Comparison of ENCODE assay signal across 16 cellular contexts in genomic region chr11:118212781-118213565, GRCh38. TPM values are rescaled to one million over a fixed set of nuclear protein-coding genes. Genes with fewer than 3 reads are reported as not detected.
DNase-seq lines count a peak whose midpoint lies in the region; ATAC-seq and TF ChIP-seq lines count a peak whose summit lies in the region.
"Had no signal": no experiment of that assay in that cellular context is flagged by ENCODE, and none has a peak within 500 bp of the region (broad histone marks: within the 10 kb centered on the region; RNA-seq: fewer than 3 reads in every experiment).

No MANE protein-coding gene starts in this region.

- H4K20me1 ChIP-seq in MM.1S (ENCODE audit: insufficient read depth, low read length) = no peaks in the 10 kb centered on the region; the same call in 1 of the 2 replicates

- H3K9ac ChIP-seq in MM.1S (ENCODE audit: low read length) = no peak overlapping the region

- DNase-seq in natural killer cell treated with Interleukin-12 subunit alpha and Interleukin-12 subunit beta and Interleukin-15 and Interleukin-18, amount 100 ng/mL, for 72 hours (ENCODE audit: low spot score) = no peak
- no peak for DNase-seq in natural killer cell
- peak; percentile 11 for DNase-seq in RPMI8226
- no peak for DNase-seq in endothelial cell (ENCODE audit: low spot score)
- no peak for DNase-seq in upper lobe of right lung
- DNase-seq in body of pancreas = no peak
- DNase-seq in MM.1S = no peak
- no peak for DNase-seq in thyroid gland
- DNase-seq: activated gamma-delta T cell, Calu3, NCI-H510A had no signal

- WGBS in body of pancreas, 2 donors = 62 to 74% methylated on average over 5 of the region's 5 CpGs
- 74 to 76% methylated on average over 5 of the region's 5 CpGs for WGBS in thyroid gland, 2 donors

- H3K36me3 ChIP-seq in upper lobe of right lung (peaks cover 8% of the 10 kb centered on the region), body of pancreas (replicated peaks in 1 of 2; ENCODE audit: insufficient read depth in 1 of 2, low read depth in 2 of 2) (no peaks in the 10 kb centered on the region), MM.1S (replicated peaks; ENCODE audit: insufficient read depth, low read length) (no peaks in the 10 kb centered on the region), thyroid gland (no peaks in the 10 kb centered on the region)

- H3K4me1 Mint-ChIP-seq in natural killer cell treated with Interleukin-12 subunit alpha and Interleukin-12 subunit beta and Interleukin-15 and Interleukin-18, amount 100 ng/mL, for 72 hours (ENCODE audit: low read depth in 2 of 2) = peaks cover 24 to 60% of the 10 kb centered on the region in 2 donors
- H3K4me1 Mint-ChIP-seq in natural killer cell = peaks cover 7 to 43% of the 10 kb centered on the region in 2 donors
- H3K4me1 Mint-ChIP-seq in endothelial cell (ENCODE audit: unreplicated experiment) = peaks cover 37% of the 10 kb centered on the region

- no peak for ATAC-seq in natural killer cell treated with Interleukin-12 subunit alpha and Interleukin-12 subunit beta and Interleukin-15 and Interleukin-18, amount 100 ng/mL, for 72 hours
- ATAC-seq in natural killer cell = no peak
- ATAC-seq in upper lobe of right lung = peak; percentile 32
- ATAC-seq in body of pancreas = no peak

- no peak for TF ChIP-seq POLR2A in body of pancreas (IDR thresholded peaks at IDR 0.05)
- no peak for TF ChIP-seq POLR2A in thyroid gland (IDR thresholded peaks at IDR 0.05)

- H3K9me3 ChIP-seq in upper lobe of right lung (no peaks in the 10 kb centered on the region), body of pancreas (no peaks in the 10 kb centered on the region), MM.1S (replicated peaks; ENCODE audit: insufficient read depth, low read length) (no peaks in the 10 kb centered on the region), thyroid gland (no peaks in the 10 kb centered on the region)

- H3F3A ChIP-seq in MM.1S (ENCODE audit: insufficient read depth, low read length) = peaks cover 9% of the 10 kb centered on the region; the same call in 1 of the 2 replicates

- H3K9me3 Mint-ChIP-seq in natural killer cell treated with Interleukin-12 subunit alpha and Interleukin-12 subunit beta and Interleukin-15 and Interleukin-18, amount 100 ng/mL, for 72 hours = no peaks in the 10 kb centered on the region
- H3K9me3 Mint-ChIP-seq in natural killer cell (no peaks in the 10 kb centered on the region), endothelial cell (ENCODE audit: unreplicated experiment) (no peaks in the 10 kb centered on the region)
- H3K9me3 Mint-ChIP-seq: IgD-negative memory B cell had no signal

- H3K36me3 Mint-ChIP-seq in natural killer cell treated with Interleukin-12 subunit alpha and Interleukin-12 subunit beta and Interleukin-15 and Interleukin-18, amount 100 ng/mL, for 72 hours = no peaks in the 10 kb centered on the region
- H3K36me3 Mint-ChIP-seq in natural killer cell (no peaks in the 10 kb centered on the region), endothelial cell (ENCODE audit: low read depth, unreplicated experiment) (no peaks in the 10 kb centered on the region)

- peak overlapping the region; percentile 48 for H3K27ac ChIP-seq in upper lobe of right lung
- no peak overlapping the region for H3K27ac ChIP-seq in body of pancreas
- H3K27ac ChIP-seq in MM.1S (ENCODE audit: low read length) = no peak overlapping the region
- no peak overlapping the region for H3K27ac ChIP-seq in thyroid gland

- TF ChIP-seq CTCF in natural killer cell (IDR thresholded peaks at IDR 0.05) (no peak), endothelial cell (IDR thresholded peaks at IDR 0.05; ENCODE audit: unreplicated experiment) (no peak), upper lobe of right lung (IDR thresholded peaks at IDR 0.05) (no peak), body of pancreas (IDR thresholded peaks at IDR 0.05) (no peak), MM.1S (IDR thresholded peaks at IDR 0.05; ENCODE audit: low read length) (no peak), thyroid gland (IDR thresholded peaks at IDR 0.05) (no peak)

- peak overlapping the region; percentile 27 to 36 for H3K27ac Mint-ChIP-seq in natural killer cell treated with Interleukin-12 subunit alpha and Interleukin-12 subunit beta and Interleukin-15 and Interleukin-18, amount 100 ng/mL, for 72 hours
- peak overlapping the region in 1 of 2 donors; percentile 9 for H3K27ac Mint-ChIP-seq in natural killer cell
- peak overlapping the region; percentile 32 for H3K27ac Mint-ChIP-seq in endothelial cell (ENCODE audit: unreplicated experiment)
- H3K27ac Mint-ChIP-seq: IgD-negative memory B cell had no signal

- H3K4me1 ChIP-seq in upper lobe of right lung (peaks cover 37% of the 10 kb centered on the region), body of pancreas (no peaks in the 10 kb centered on the region), MM.1S (ENCODE audit: low read length) (peaks cover 15% of the 10 kb centered on the region), thyroid gland (peaks cover 0 to 14% of the 10 kb centered on the region in 2 donors)

- H3K9me2 ChIP-seq in MM.1S (replicated peaks; ENCODE audit: insufficient read depth, low read length) = no peaks in the 10 kb centered on the region

- no peaks in the 10 kb centered on the region for H3K27me3 ChIP-seq in upper lobe of right lung
- no peaks in the 10 kb centered on the region for H3K27me3 ChIP-seq in body of pancreas
- peaks cover 80% of the 10 kb centered on the region for H3K27me3 ChIP-seq in MM.1S (replicated peaks; ENCODE audit: insufficient read depth, low read length)
- no peaks in the 10 kb centered on the region for H3K27me3 ChIP-seq in thyroid gland

- H3K4me3 ChIP-seq in upper lobe of right lung (no peak overlapping the region), body of pancreas (no peak overlapping the region), MM.1S (ENCODE audit: low read length) (no peak overlapping the region), thyroid gland (replicated peaks in 1 of 3) (no peak overlapping the region)
- H3K4me3 ChIP-seq: skin epidermis had no signal

- no peaks in the 10 kb centered on the region for H3K79me2 ChIP-seq in MM.1S (ENCODE audit: low read length)

- peak overlapping the region; percentile 5 for H3K4me3 Mint-ChIP-seq in natural killer cell treated with Interleukin-12 subunit alpha and Interleukin-12 subunit beta and Interleukin-15 and Interleukin-18, amount 100 ng/mL, for 72 hours
- H3K4me3 Mint-ChIP-seq in natural killer cell = no peak overlapping the region
- H3K4me3 Mint-ChIP-seq in endothelial cell (ENCODE audit: unreplicated experiment) = no peak overlapping the region
- H3K4me3 Mint-ChIP-seq: IgD-negative memory B cell had no signal

- intact Hi-C loops in natural killer cell (cut with micrococcal nuclease) = no loop called here
- intact Hi-C loops in upper lobe of right lung (cut with DNase I) = no loop called here
- intact Hi-C loops in body of pancreas (cut with DNase I) = no loop called here
- intact Hi-C loops in thyroid gland (cut with DNase I) = no loop called here

- H3K4me2 ChIP-seq in MM.1S (ENCODE audit: low read depth, low read length) = no peak overlapping the region

- no peak overlapping the region for H2AFZ ChIP-seq in MM.1S (ENCODE audit: low read length)

- H3K27me3 Mint-ChIP-seq in natural killer cell treated with Interleukin-12 subunit alpha and Interleukin-12 subunit beta and Interleukin-15 and Interleukin-18, amount 100 ng/mL, for 72 hours = peaks cover 8 to 32% of the 10 kb centered on the region in 2 donors
- H3K27me3 Mint-ChIP-seq in natural killer cell (ENCODE audit: low read depth in 2 of 2) (peaks cover 15 to 45% of the 10 kb centered on the region in 2 donors), endothelial cell (ENCODE audit: unreplicated experiment) (peaks cover 4% of the 10 kb centered on the region)

RNA-seq across cellular contexts. Expression of gene JAML, which starts 11.8 kb away (rescaled TPM):
- total RNA-seq in natural killer cell treated with Interleukin-12 subunit alpha and Interleukin-12 subunit beta and Interleukin-15 and Interleukin-18, amount 100 ng/mL, for 72 hours = 1 to 10 TPM; 1.4 to 8.5 TPM
- total RNA-seq in natural killer cell = 10 to 100 TPM in 2 of 3 donors, 1 to 10 TPM in 1; 7.1 to 27.8 (median 12.8) TPM
- 0.31 TPM for total RNA-seq in endothelial cell (ENCODE audit: unreplicated experiment)
- total RNA-seq in upper lobe of right lung = 87.9 TPM
- 1 to 10 TPM in 1 of 2 donors, under 1 TPM in 1; 0.99 to 4.9 TPM for total RNA-seq in body of pancreas
- 1 to 10 TPM; 2.2 to 3.1 (median 2.6) TPM for total RNA-seq in thyroid gland
- total RNA-seq: Calu3, glomerular endothelial cell had no signal

RNA-seq across cellular contexts. Expression of gene SCN2B, which starts 36.5 kb away (rescaled TPM):
- not detected for total RNA-seq in natural killer cell treated with Interleukin-12 subunit alpha and Interleukin-12 subunit beta and Interleukin-15 and Interleukin-18, amount 100 ng/mL, for 72 hours
- not detected for total RNA-seq in natural killer cell
- total RNA-seq in endothelial cell (ENCODE audit: unreplicated experiment) = not detected
- 2.5 TPM for total RNA-seq in upper lobe of right lung
- under 1 TPM in 1 of 2 donors, not detected in 1; under 0.01 TPM for total RNA-seq in body of pancreas
- total RNA-seq in thyroid gland = under 1 TPM; 0.13 to 0.83 (median 0.31) TPM
- total RNA-seq: Calu3; dermis microvascular lymphatic vessel endothelial cell; glomerular endothelial cell; T-helper 2 cell treated with Interferon-gamma antibody and Interleukin-4, amounts not matched to agents 100 ng/mL and 5 ng/mL, for 36 hours had no signal

RNA-seq across cellular contexts. Expression of gene MPZL3, which starts 39.2 kb away (rescaled TPM):
- 10 to 100 TPM; 10.8 to 12.8 TPM for total RNA-seq in natural killer cell treated with Interleukin-12 subunit alpha and Interleukin-12 subunit beta and Interleukin-15 and Interleukin-18, amount 100 ng/mL, for 72 hours
- total RNA-seq in natural killer cell = 1 to 10 TPM; 6.3 to 7.5 (median 6.7) TPM
- 10.7 TPM for total RNA-seq in endothelial cell (ENCODE audit: unreplicated experiment)
- total RNA-seq in upper lobe of right lung = 11.8 TPM
- total RNA-seq in body of pancreas = 1 to 10 TPM; 4.0 to 8.0 TPM
- 10 to 100 TPM in 3 of 4 donors, 1 to 10 TPM in 1; 6.9 to 15.3 (median 12.3) TPM for total RNA-seq in thyroid gland

RNA-seq across cellular contexts. Expression of gene MPZL2, which starts 51.1 kb away (rescaled TPM):
- under 1 TPM in 1 of 2 donors, not detected in 1; 0.45 TPM for total RNA-seq in natural killer cell treated with Interleukin-12 subunit alpha and Interleukin-12 subunit beta and Interleukin-15 and Interleukin-18, amount 100 ng/mL, for 72 hours
- total RNA-seq in natural killer cell = under 1 TPM in 2 of 3 donors, not detected in 1; 0.49 to 0.58 TPM
- total RNA-seq in endothelial cell (ENCODE audit: unreplicated experiment) = 1.0 TPM
- 119 TPM for total RNA-seq in upper lobe of right lung
- total RNA-seq in body of pancreas = 10 to 100 TPM; 19.7 to 48.5 TPM
- total RNA-seq in thyroid gland = 10 to 100 TPM; 40.3 to 92.7 (median 76.1) TPM
